18 cellular contexts compared by ENCODE assay signal in genomic region chr1:86169625-86170024, GRCh38. TPM values are rescaled to one million over a fixed set of nuclear protein-coding genes. Genes with fewer than 3 reads are reported as not detected.
A peak's percentile ranks its signal among the peaks of the same experiment; 100 is the strongest.
DNase-seq lines count a peak whose midpoint lies in the region; ATAC-seq and TF ChIP-seq lines count a peak whose summit lies in the region.
"Had no signal": no experiment of that assay in that cellular context is flagged by ENCODE, and none has a peak within 500 bp of the region (broad histone marks: within the 10 kb centered on the region; RNA-seq: fewer than 3 reads in every experiment).

No MANE protein-coding gene starts in this region.

- H3K79me2 ChIP-seq in GM23338 (replicated peaks; ENCODE audit: insufficient read depth) = no peaks in the 10 kb centered on the region

- H3K9me3 Mint-ChIP-seq in GM23338 = peaks cover 11% of the 10 kb centered on the region

- H3K4me3 Mint-ChIP-seq in GM23338 = no peak overlapping the region
- H3K4me3 Mint-ChIP-seq: activated CD4-positive, alpha-beta T cell treated with anti-CD3 and anti-CD28 coated beads for 36 hours had no signal

- no peaks in the 10 kb centered on the region for H3K36me3 ChIP-seq in psoas muscle (ENCODE audit: insufficient read depth in 1 of 2, low read depth in 1 of 2)
- no peaks in the 10 kb centered on the region for H3K36me3 ChIP-seq in GM23338 (ENCODE audit: insufficient read depth)
- H3K36me3 ChIP-seq: neutrophil, right lobe of liver had no signal

- peak; percentile 33 for DNase-seq in NCI-H510A treated with DMSO at 0.1 percent for 48 hours (lab: John Stamatoyannopoulos, UW)
- no peak for DNase-seq in NCI-H510A (lab: John Stamatoyannopoulos, UW)
- peak; percentile 31 for DNase-seq in M059J (ENCODE audit: low read depth)
- peak; percentile 43 for DNase-seq in choroid plexus epithelial cell (ENCODE audit: low read depth)
- no peak for DNase-seq in psoas muscle
- DNase-seq in GM23338 (ENCODE audit: low spot score) = no peak
- DNase-seq in stimulated activated CD4-positive, alpha-beta T cell treated with anti-CD3 and anti-CD28 coated beads, Interleukin-2, amount 100 ng/mL, for 48 hours = no peak
- DNase-seq: activated CD4-positive, alpha-beta T cell treated with anti-CD3 and anti-CD28 coated beads for 36 hours; activated naive CD4-positive, alpha-beta T cell treated with Interleukin-2 at 50 U/mL for 16 hours; Calu3; MV-4-11; NCI-H2107; right lobe of liver; SIG-M5; stimulated activated CD4-positive, alpha-beta T cell treated with anti-CD3 and anti-CD28 coated beads, Interleukin-2, amount 100 ng/mL, for 24 hours; T-helper 9 cell had no signal

- no peaks in the 10 kb centered on the region for H4K20me1 ChIP-seq in GM23338 (replicated peaks; ENCODE audit: insufficient read depth)

- no peaks in the 10 kb centered on the region for H3F3A ChIP-seq in GM23338 (replicated peaks; ENCODE audit: low read depth)

- ATAC-seq in psoas muscle = no peak
- no peak for ATAC-seq in GM23338
- no peak for ATAC-seq in GM18868 (IDR thresholded peaks at IDR 0.05; ENCODE audit: unreplicated experiment)
- ATAC-seq: activated CD4-positive, alpha-beta T cell treated with anti-CD3 and anti-CD28 coated beads for 36 hours; right lobe of liver had no signal

- H3K9me2 ChIP-seq in GM23338 (ENCODE audit: insufficient read depth) = no peaks in the 10 kb centered on the region

- H3K27me3 Mint-ChIP-seq in GM23338 (ENCODE audit: insufficient read depth, low read depth, poor library complexity) = peaks cover 2% of the 10 kb centered on the region
- H3K27me3 Mint-ChIP-seq: activated CD4-positive, alpha-beta T cell treated with anti-CD3 and anti-CD28 coated beads for 36 hours had no signal

- no peak overlapping the region for H3K27ac Mint-ChIP-seq in GM23338
- H3K27ac Mint-ChIP-seq: activated CD4-positive, alpha-beta T cell treated with anti-CD3 and anti-CD28 coated beads for 36 hours had no signal

- H3K9me3 ChIP-seq in psoas muscle = no peaks in the 10 kb centered on the region
- H3K9me3 ChIP-seq: neutrophil, right lobe of liver had no signal

- no peak overlapping the region for H3K4me3 ChIP-seq in choroid plexus epithelial cell (ENCODE audit: low read depth, low read length)
- H3K4me3 ChIP-seq in psoas muscle = no peak overlapping the region
- no peak overlapping the region for H3K4me3 ChIP-seq in GM23338
- H3K4me3 ChIP-seq: right lobe of liver had no signal

- H3K27ac ChIP-seq in psoas muscle (no peak overlapping the region), GM23338 (ENCODE audit: low read depth) (no peak overlapping the region)
- H3K27ac ChIP-seq: neutrophil, right lobe of liver had no signal

- 43 to 62% (median 55%) methylated on average over 1 of the region's 1 CpG for WGBS in psoas muscle, 3 donors

- peaks cover 6% of the 10 kb centered on the region; the same call in 2 of the 3 replicates for H3K36me3 Mint-ChIP-seq in GM23338 (ENCODE audit: low read depth)

- H3K4me1 Mint-ChIP-seq in GM23338 = no peaks in the 10 kb centered on the region
- H3K4me1 Mint-ChIP-seq: activated CD4-positive, alpha-beta T cell treated with anti-CD3 and anti-CD28 coated beads for 36 hours had no signal

- H3K27me3 ChIP-seq in psoas muscle (ENCODE audit: insufficient read depth in 3 of 3, low read length in 2 of 3) (no peaks in the 10 kb centered on the region), GM23338 (ENCODE audit: insufficient read depth) (no peaks in the 10 kb centered on the region)
- H3K27me3 ChIP-seq: neutrophil, right lobe of liver had no signal

- no peaks in the 10 kb centered on the region for H3K4me1 ChIP-seq in psoas muscle
- no peaks in the 10 kb centered on the region for H3K4me1 ChIP-seq in GM23338 (ENCODE audit: insufficient read depth)
- H3K4me1 ChIP-seq: right lobe of liver had no signal

- no peak overlapping the region for H3K4me2 ChIP-seq in GM23338

- no peak overlapping the region for H2AFZ ChIP-seq in GM23338

- intact Hi-C loops in psoas muscle (cut with DNase I) = no loop called here

- TF ChIP-seq CTCF in choroid plexus epithelial cell (conservative IDR thresholded peaks at IDR 0.05; ENCODE audit: low read depth, low read length) (peak; percentile 47), psoas muscle (IDR thresholded peaks at IDR 0.05) (peak; percentile 9), GM23338 (conservative IDR thresholded peaks at IDR 0.05; ENCODE audit: low read depth in 2 of 2) (no peak; a peak in 1 of 4 replicates)

TF ChIP-seq in GM23338, 12 proteins besides CTCF, POLR2A, EP300 and RAD21 (continues in another document):
- no peak for TF ChIP-seq JUNB (IDR thresholded peaks at IDR 0.05; ENCODE audit: unreplicated experiment)
- no peak for TF ChIP-seq ZNF462 (CRISPR knock-in tag; IDR thresholded peaks at IDR 0.05)
- no peak for TF ChIP-seq EZH2 (IDR thresholded peaks at IDR 0.05; ENCODE audit: low read depth, unreplicated experiment)
- no peak for TF ChIP-seq ETS1 (IDR thresholded peaks at IDR 0.05)

RNA-seq across cellular contexts. Expression of gene COL24A1, which starts 13.1 kb away (rescaled TPM):
- total RNA-seq in M059J (2014; rRNA removed; shearing (Covaris generic)) = 0.69 and 2.2 TPM in 2 replicates
- total RNA-seq in psoas muscle = 1 to 10 TPM in 1 of 4 donors, under 1 TPM in 3; 0.13 to 1.3 (median 0.30) TPM
- polyA plus RNA-seq in psoas muscle (under 1 TPM; 0.03 to 0.05 (median 0.03) TPM), GM23338 (2016; fragmentation: Nextera tagmentation; extraction: Ambion mirVana) (1.1 and 1.2 TPM in 2 replicates)
- 1.3 and 2.1 TPM in 2 replicates for total RNA-seq in GM23338 (2014; rRNA removed; shearing (Covaris generic))
- total RNA-seq: activated CD4-positive, alpha-beta T cell treated with anti-CD3 and anti-CD28 coated beads for 36 hours; Calu3 had no signal

Comparison
In these comparisons a context has a peak if more than half of its experiments do, and no peak if none do; other contexts are left out.
1. DNase-seq: peak in NCI-H510A treated with DMSO at 0.1 percent for 48 hours (single experiment), M059J (single experiment) and choroid plexus epithelial cell (single experiment); none in NCI-H510A (single experiment), psoas muscle (0 of 2), GM23338 (single experiment) and stimulated activated CD4-positive, alpha-beta T cell treated with anti-CD3 and anti-CD28 coated beads, Interleukin-2, amount 100 ng/mL, for 48 hours (0 of 2).
2. CTCF ChIP-seq: peak in choroid plexus epithelial cell (single experiment) and psoas muscle (single experiment); none in GM23338 (0 of 2).